In genomic region chr17:73109603-73110002, GRCh38 we compare ENCODE assay signal across 26 cellular contexts.
"Had no signal": no experiment of that assay in that cellular context is flagged by ENCODE, and none has a peak within 500 bp of the region (broad histone marks: within the 10 kb centered on the region; RNA-seq: fewer than 3 reads in every experiment).

No MANE protein-coding gene starts in this region.

- H3K36me3 Mint-ChIP-seq: naive B cell, type B pancreatic cell had no signal

- H3K9me3 ChIP-seq: neutrophil, psoas muscle, testis had no signal

- H3K27ac ChIP-seq: epithelial cell of prostate, esophagus muscularis mucosa, gastroesophageal sphincter, neutrophil, psoas muscle, skin epidermis, testis had no signal

- ATAC-seq: effector memory CD8-positive, alpha-beta T cell; gastroesophageal sphincter; left colon; left ventricle myocardium superior; psoas muscle; sciatic nerve; stimulated activated naive B cell treated with anti-CD40 and anti-IgM and Interleukin-4, amounts not matched to agents 10 μg/mL and 1 μg/mL and 100 μg/mL, for 72 hours; stimulated activated naive CD8-positive, alpha-beta T cell treated with anti-CD3 and anti-CD28 coated beads, Interleukin-15, amount 100 ng/mL, for 72 hours had no signal

- H3K4me1 Mint-ChIP-seq: naive B cell; stimulated activated naive CD8-positive, alpha-beta T cell treated with anti-CD3 and anti-CD28 coated beads, Interleukin-15, amount 100 ng/mL, for 72 hours had no signal

- H3K4me3 Mint-ChIP-seq: dendritic cell treated with granulocyte-macrophage colony-stimulating factor and Interleukin-4, amounts not matched to agents 40 ng/mL and 50 ng/mL, for 4 days; effector memory CD8-positive, alpha-beta T cell; naive B cell; nephron progenitor cell; stimulated activated naive B cell treated with anti-CD40 and anti-IgM and Interleukin-4, amounts not matched to agents 10 μg/mL and 1 μg/mL and 100 μg/mL, for 72 hours; stimulated activated naive CD8-positive, alpha-beta T cell treated with anti-CD3 and anti-CD28 coated beads, Interleukin-15, amount 100 ng/mL, for 72 hours; type B pancreatic cell had no signal

- DNase-seq: effector memory CD8-positive, alpha-beta T cell; foreskin fibroblast; glutamatergic neuron; left colon; left ventricle myocardium superior; mesendoderm; naive B cell; nephron progenitor cell; psoas muscle; retina; stimulated activated CD4-positive, alpha-beta T cell treated with anti-CD3 and anti-CD28 coated beads, Interleukin-2, amount 100 ng/mL, for 24 hours; stimulated activated CD4-positive, alpha-beta T cell treated with anti-CD3 and anti-CD28 coated beads, Interleukin-4, amount 100 ng/mL, for 4 hours; stimulated activated naive B cell treated with anti-CD40 and anti-IgM and Interleukin-4, amounts not matched to agents 10 μg/mL and 1 μg/mL and 100 μg/mL, for 72 hours; stimulated activated naive CD8-positive, alpha-beta T cell treated with anti-CD3 and anti-CD28 coated beads, Interleukin-15, amount 100 ng/mL, for 72 hours; testis had no signal

- H3K27me3 Mint-ChIP-seq: dendritic cell treated with granulocyte-macrophage colony-stimulating factor and Interleukin-4, amounts not matched to agents 40 ng/mL and 50 ng/mL, for 4 days; stimulated activated naive CD8-positive, alpha-beta T cell treated with anti-CD3 and anti-CD28 coated beads, Interleukin-15, amount 100 ng/mL, for 72 hours; type B pancreatic cell had no signal

- H3K27me3 ChIP-seq: neutrophil, testis had no signal

- H3K4me1 ChIP-seq: esophagus muscularis mucosa, gastroesophageal sphincter, psoas muscle, testis had no signal

- H3K36me3 ChIP-seq: esophagus muscularis mucosa, gastroesophageal sphincter, neutrophil had no signal

- H3K27ac Mint-ChIP-seq: dendritic cell treated with granulocyte-macrophage colony-stimulating factor and Interleukin-4, amounts not matched to agents 40 ng/mL and 50 ng/mL, for 4 days; effector memory CD8-positive, alpha-beta T cell; naive B cell; nephron progenitor cell; stimulated activated naive B cell treated with anti-CD40 and anti-IgM and Interleukin-4, amounts not matched to agents 10 μg/mL and 1 μg/mL and 100 μg/mL, for 72 hours; stimulated activated naive CD8-positive, alpha-beta T cell treated with anti-CD3 and anti-CD28 coated beads, Interleukin-15, amount 100 ng/mL, for 72 hours; type B pancreatic cell had no signal

- FAIRE-seq: colon, urothelium cell line had no signal

- H3K9me3 Mint-ChIP-seq: effector memory CD8-positive, alpha-beta T cell; stimulated activated naive B cell treated with anti-CD40 and anti-IgM and Interleukin-4, amounts not matched to agents 10 μg/mL and 1 μg/mL and 100 μg/mL, for 72 hours; stimulated activated naive CD8-positive, alpha-beta T cell treated with anti-CD3 and anti-CD28 coated beads, Interleukin-15, amount 100 ng/mL, for 72 hours; type B pancreatic cell had no signal

- H3K4me3 ChIP-seq: esophagus muscularis mucosa, gastroesophageal sphincter, lung, psoas muscle, skin epidermis, testis had no signal
